ENCODE assay signal across 7 cellular contexts in the genomic region with DNA sequence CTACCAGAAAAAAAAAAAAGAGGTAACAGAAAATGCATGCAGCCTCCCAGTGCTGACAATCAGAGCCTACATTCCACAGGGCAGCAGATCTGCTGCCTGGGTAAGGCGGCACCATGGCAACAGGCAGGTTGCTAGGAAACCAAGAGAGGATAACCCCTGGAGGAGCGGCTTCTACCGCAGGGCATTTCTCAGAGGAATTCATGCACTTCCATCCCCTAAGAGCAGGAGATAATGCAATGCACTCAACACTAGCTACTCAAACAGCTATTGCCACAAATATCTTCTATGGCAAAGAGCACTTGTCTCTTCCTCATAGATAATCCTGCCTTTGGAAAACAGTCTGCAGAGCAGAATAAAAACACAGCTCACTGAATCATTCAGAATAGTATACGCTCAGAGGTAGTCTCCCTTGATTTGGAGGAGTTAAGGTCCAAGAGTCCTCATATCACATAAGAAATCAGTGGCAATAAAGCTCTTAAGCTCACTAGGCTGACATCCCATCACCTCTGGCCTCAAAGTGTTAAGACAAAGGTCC. TPM values are rescaled to one million over a fixed set of nuclear protein-coding genes. Genes with fewer than 3 reads are reported as not detected.
DNase-seq lines count a peak whose midpoint lies in the region; ATAC-seq and TF ChIP-seq lines count a peak whose summit lies in the region.

No MANE protein-coding gene starts in this region.

- H3K27ac ChIP-seq in H9 (ENCODE audit: insufficient read length, low read depth, low read length) (peak overlapping the region; percentile 14), colonic mucosa (no peak overlapping the region), lung (ENCODE audit: low read depth in 1 of 2, low read length in 1 of 2) (no peak overlapping the region)

- H3K36me3 ChIP-seq in colonic mucosa (no peaks in the 10 kb centered on the region), lung (ENCODE audit: control insufficient read depth in 2 of 2, insufficient read depth in 2 of 2, low read length in 2 of 2) (peaks cover 0 to 3% of the 10 kb centered on the region in 2 donors)

- no peak overlapping the region for H4K5ac ChIP-seq in H9 (ENCODE audit: insufficient read length, low read depth, low read length)

- peak overlapping the region; percentile 21; the same call in 1 of the 2 replicates for H3K14ac ChIP-seq in H9 (ENCODE audit: insufficient read depth, low read length)

- intact Hi-C loops in colonic mucosa (cut with DNase I): no loop called here

- peaks cover 62% of the 10 kb centered on the region; the same call in 1 of the 2 replicates for H3K79me2 ChIP-seq in H9 (ENCODE audit: insufficient read depth, low read length)

- DNase-seq in H9: peak; percentile 94
- DNase-seq in NCI-H524 treated with DMSO at 0.1 percent for 48 hours (lab: John Stamatoyannopoulos, UW): peak; percentile 26
- peak; percentile 58 for DNase-seq in colonic mucosa
- peak; percentile 62 for DNase-seq in lung (ENCODE audit: low spot score)
- DNase-seq in ureter (ENCODE audit: low spot score): peak; percentile 67
- DNase-seq in stimulated activated naive CD8-positive, alpha-beta T cell treated with anti-CD3 and anti-CD28 coated beads, Interleukin-15, amount 100 ng/mL, for 72 hours: no peak

- H3K4me1 Mint-ChIP-seq in H9: peaks cover 50 to 65% of the 10 kb centered on the region in 2 experiments
- H3K4me1 Mint-ChIP-seq in stimulated activated naive CD8-positive, alpha-beta T cell treated with anti-CD3 and anti-CD28 coated beads, Interleukin-15, amount 100 ng/mL, for 72 hours: peaks cover 77% of the 10 kb centered on the region

- peak overlapping the region; percentile 68 for H3K18ac ChIP-seq in H9 (ENCODE audit: insufficient read length, low read depth, low read length)

- peaks cover 0 to 4% (median 4%) of the 10 kb centered on the region in 3 experiments; a peak in 2 of 7 replicates for H3K36me3 Mint-ChIP-seq in H9 (ENCODE audit: insufficient read depth in 1 of 3, low read depth in 3 of 3)

- peak overlapping the region in 2 of 3 experiments; percentile 68 to 73; a peak in 5 of 7 replicates for H3K27ac Mint-ChIP-seq in H9
- no peak overlapping the region for H3K27ac Mint-ChIP-seq in stimulated activated naive CD8-positive, alpha-beta T cell treated with anti-CD3 and anti-CD28 coated beads, Interleukin-15, amount 100 ng/mL, for 72 hours

- H3K4me3 Mint-ChIP-seq in H9: peak overlapping the region in 1 of 2 experiments; percentile 26; a peak in 1 of 5 replicates
- H3K4me3 Mint-ChIP-seq in stimulated activated naive CD8-positive, alpha-beta T cell treated with anti-CD3 and anti-CD28 coated beads, Interleukin-15, amount 100 ng/mL, for 72 hours: no peak overlapping the region

- no peak overlapping the region for H3K4me3 ChIP-seq in colonic mucosa
- no peak overlapping the region for H3K4me3 ChIP-seq in lung

- H3K23ac ChIP-seq in H9 (ENCODE audit: insufficient read length, low read depth, low read length): no peak overlapping the region

- no peak for TF ChIP-seq CTCF in H9 (conservative IDR thresholded peaks at IDR 0.05)
- TF ChIP-seq CTCF in colonic mucosa (IDR thresholded peaks at IDR 0.05): no peak
- TF ChIP-seq CTCF in lung (IDR thresholded peaks at IDR 0.05; ENCODE audit: control extremely low read depth, extremely low read depth): no peak

- no peak overlapping the region for H2BK12ac ChIP-seq in H9 (ENCODE audit: insufficient read length, low read depth, low read length)

- WGBS in H9 (ENCODE audit: extremely low coverage, insufficient read length, low lambda C conversion rate): no CpG with 5 or more reads among the region's 4 CpGs
- 53 to 78% methylated on average over 4 of the region's 4 CpGs for WGBS in lung, 2 donors

- H3K4ac ChIP-seq in H9 (ENCODE audit: low read depth, low read length): no peak overlapping the region

- H2BK20ac ChIP-seq in H9 (ENCODE audit: low read depth, low read length, poor library complexity, severe bottlenecking): no peak overlapping the region

- H3K79me1 ChIP-seq in H9 (ENCODE audit: insufficient read depth, low read depth, low read length, poor library complexity, severe bottlenecking): peaks cover 5% of the 10 kb centered on the region

- no peak overlapping the region for H3K4me2 ChIP-seq in H9 (ENCODE audit: insufficient read depth, insufficient read length, low read length)

- H3K9me3 ChIP-seq in H9 (ENCODE audit: control insufficient read depth, low read depth, low read length) (no peaks in the 10 kb centered on the region), colonic mucosa (no peaks in the 10 kb centered on the region), lung (ENCODE audit: control insufficient read depth in 2 of 2, insufficient read depth in 1 of 2, low read length in 1 of 2) (no peaks in the 10 kb centered on the region)

- H3K9ac ChIP-seq in H9 (ENCODE audit: extremely low read depth, insufficient read length, low read length) (no peak overlapping the region), colonic mucosa (ENCODE audit: low read depth in 2 of 2, low read length in 2 of 2) (no peak overlapping the region)

- H2AFZ ChIP-seq in H9 (ENCODE audit: low read length): no peak overlapping the region

- H3K56ac ChIP-seq in H9 (ENCODE audit: insufficient read length, low read depth, low read length): no peak overlapping the region

- H4K91ac ChIP-seq in H9 (ENCODE audit: insufficient read length, low read depth, low read length): no peak overlapping the region

- H3K27me3 ChIP-seq in H9 (ENCODE audit: insufficient read depth, low read length) (no peaks in the 10 kb centered on the region), colonic mucosa (no peaks in the 10 kb centered on the region), lung (ENCODE audit: control insufficient read depth, insufficient read depth) (no peaks in the 10 kb centered on the region)

- no peaks in the 10 kb centered on the region for H3K27me3 Mint-ChIP-seq in H9 (ENCODE audit: low read depth)
- no peaks in the 10 kb centered on the region for H3K27me3 Mint-ChIP-seq in stimulated activated naive CD8-positive, alpha-beta T cell treated with anti-CD3 and anti-CD28 coated beads, Interleukin-15, amount 100 ng/mL, for 72 hours

- H2AK5ac ChIP-seq in H9 (ENCODE audit: insufficient read length, low read length): no peak overlapping the region

- no peaks in the 10 kb centered on the region for H4K20me1 ChIP-seq in H9 (ENCODE audit: control insufficient read depth, insufficient read depth, insufficient read length)

- no peak overlapping the region for H3T11ph ChIP-seq in H9 (ENCODE audit: low read length)

- ATAC-seq in lung (ENCODE audit: insufficient read depth, low FRiP score): peak; percentile 20
- no peak for ATAC-seq in stimulated activated naive CD8-positive, alpha-beta T cell treated with anti-CD3 and anti-CD28 coated beads, Interleukin-15, amount 100 ng/mL, for 72 hours
- ATAC-seq in GM18870 (IDR thresholded peaks at IDR 0.05; ENCODE audit: unreplicated experiment): no peak

- H3K9me3 Mint-ChIP-seq in H9: no peaks in the 10 kb centered on the region
- H3K9me3 Mint-ChIP-seq in stimulated activated naive CD8-positive, alpha-beta T cell treated with anti-CD3 and anti-CD28 coated beads, Interleukin-15, amount 100 ng/mL, for 72 hours: no peaks in the 10 kb centered on the region

- H4K8ac ChIP-seq in H9 (replicated peaks; ENCODE audit: insufficient read length, low read depth, low read length): no peak overlapping the region

- H3K23me2 ChIP-seq in H9 (ENCODE audit: insufficient read length, low read depth, low read length, poor library complexity, severe bottlenecking): no peaks in the 10 kb centered on the region

- no peak overlapping the region for H2BK120ac ChIP-seq in H9 (ENCODE audit: low read depth, low read length, poor library complexity, severe bottlenecking)

- H3K4me1 ChIP-seq in H9 (ENCODE audit: insufficient read depth, low read length) (peaks cover 14% of the 10 kb centered on the region; the same call in 1 of the 2 replicates), colonic mucosa (peaks cover 12% of the 10 kb centered on the region), lung (ENCODE audit: control insufficient read depth in 2 of 2, insufficient read depth in 2 of 2, low read length in 2 of 2) (peaks cover 33 to 46% of the 10 kb centered on the region in 2 donors)

- no peak overlapping the region for H2BK5ac ChIP-seq in H9 (ENCODE audit: insufficient read length, low read length)

- H2BK15ac ChIP-seq in H9 (ENCODE audit: low read depth, low read length): no peak overlapping the region

RNA-seq across cellular contexts. Expression of a gene that starts 10.8 kb away (rescaled TPM):
- total RNA-seq in H9 (2021) (336 and 346 TPM in 2 replicates), colonic mucosa (100 to 1,000 TPM; 363 to 629 TPM), lung (1,000 to 10,000 TPM in 1 of 2 donors, 100 to 1,000 TPM in 1; 697 to 1,496 TPM), ureter (737 TPM)
- polyA plus RNA-seq in lung: 1,000 to 10,000 TPM in 1 of 2 donors, 100 to 1,000 TPM in 1; 496 to 1,828 TPM

Comparison
In these comparisons a context has a peak if more than half of its experiments do, and no peak if none do; other contexts are left out.
1. DNase-seq: peak in H9 (single experiment), NCI-H524 treated with DMSO at 0.1 percent for 48 hours (single experiment), colonic mucosa (single experiment), lung (single experiment) and ureter (single experiment); none in stimulated activated naive CD8-positive, alpha-beta T cell treated with anti-CD3 and anti-CD28 coated beads, Interleukin-15, amount 100 ng/mL, for 72 hours (0 of 2).
2. H3K27ac Mint-ChIP-seq: peak in H9 (2 of 3); none in stimulated activated naive CD8-positive, alpha-beta T cell treated with anti-CD3 and anti-CD28 coated beads, Interleukin-15, amount 100 ng/mL, for 72 hours (0 of 2).